27 cellular contexts compared by ENCODE assay signal in genomic region chr4:149914101-149914500, GRCh38.
"Had no signal": no experiment of that assay in that cellular context is flagged by ENCODE, and none has a peak within 500 bp of the region (broad histone marks: within the 10 kb centered on the region; RNA-seq: fewer than 3 reads in every experiment).

No MANE protein-coding gene starts in this region.

- H3K9me3 ChIP-seq: ascending aorta, breast epithelium had no signal

- H3K36me3 Mint-ChIP-seq: activated CD4-positive, alpha-beta memory T cell treated with anti-CD3 and anti-CD28 coated beads for 36 hours; activated CD8-positive, alpha-beta memory T cell treated with anti-CD3 and anti-CD28 coated beads, Interleukin-2, amount 10 ng/mL, durations not matched to agents 7 days and 5 days; activated naive CD4-positive, alpha-beta T cell treated with anti-CD3 and anti-CD28 coated beads, Interleukin-2, amount 10 ng/mL, durations not matched to agents 7 days and 5 days; activated naive CD8-positive, alpha-beta T cell treated with anti-CD3 and anti-CD28 coated beads, Interleukin-2, amount 10 ng/mL, durations not matched to agents 7 days and 5 days; brain had no signal

- H3K4me3 ChIP-seq: ascending aorta, breast epithelium, cardiac muscle cell, coronary artery, dorsolateral prefrontal cortex had no signal

- ATAC-seq: activated CD4-positive, alpha-beta T cell treated with anti-CD3 and anti-CD28 coated beads for 36 hours; activated CD8-positive, alpha-beta memory T cell treated with anti-CD3 and anti-CD28 coated beads, Interleukin-2, amount 10 ng/mL, durations not matched to agents 7 days and 5 days; activated CD8-positive, alpha-beta T cell treated with anti-CD3 and anti-CD28 coated beads, Interleukin-2, amount 10 ng/mL, durations not matched to agents 7 days and 5 days; activated naive CD4-positive, alpha-beta T cell treated with anti-CD3 and anti-CD28 coated beads, Interleukin-2, amount 50 U/mL, for 72 hours; activated T-cell treated with anti-CD3 and anti-CD28 coated beads, Interleukin-2, amount 50 U/mL, for 72 hours; esophagus mucosa had no signal

- FAIRE-seq: frontal cortex had no signal

- H3K27ac Mint-ChIP-seq: activated CD4-positive, alpha-beta memory T cell treated with anti-CD3 and anti-CD28 coated beads for 36 hours; activated CD4-positive, alpha-beta T cell treated with anti-CD3 and anti-CD28 coated beads for 36 hours; activated CD4-positive, alpha-beta T cell treated with anti-CD3 and anti-CD28 coated beads, Interleukin-2, amount 10 ng/mL, durations not matched to agents 24 days and 14 days; activated CD8-positive, alpha-beta memory T cell treated with anti-CD3 and anti-CD28 coated beads, Interleukin-2, amount 10 ng/mL, durations not matched to agents 7 days and 5 days; activated CD8-positive, alpha-beta T cell treated with anti-CD3 and anti-CD28 coated beads, Interleukin-2, amount 10 ng/mL, durations not matched to agents 7 days and 5 days; activated naive CD4-positive, alpha-beta T cell treated with anti-CD3 and anti-CD28 coated beads, Interleukin-2, amount 10 ng/mL, durations not matched to agents 7 days and 5 days; activated naive CD4-positive, alpha-beta T cell treated with anti-CD3 and anti-CD28 coated beads, Interleukin-2, amount 50 U/mL, for 72 hours; activated naive CD8-positive, alpha-beta T cell treated with anti-CD3 and anti-CD28 coated beads, Interleukin-2, amount 10 ng/mL, durations not matched to agents 7 days and 5 days; activated T-cell treated with anti-CD3 and anti-CD28 coated beads, Interleukin-2, amount 50 U/mL, for 24 hours; activated T-cell treated with anti-CD3 and anti-CD28 coated beads, Interleukin-2, amount 50 U/mL, for 72 hours; dendritic cell treated with granulocyte-macrophage colony-stimulating factor and Interleukin-4, amounts not matched to agents 40 ng/mL and 50 ng/mL, for 4 days; endodermal cell had no signal

- H3K27me3 Mint-ChIP-seq: activated CD4-positive, alpha-beta T cell treated with anti-CD3 and anti-CD28 coated beads, Interleukin-2, amount 10 ng/mL, durations not matched to agents 24 days and 14 days; activated CD8-positive, alpha-beta memory T cell treated with anti-CD3 and anti-CD28 coated beads, Interleukin-2, amount 10 ng/mL, durations not matched to agents 7 days and 5 days; activated naive CD4-positive, alpha-beta T cell treated with anti-CD3 and anti-CD28 coated beads, Interleukin-2, amount 10 ng/mL, durations not matched to agents 7 days and 5 days; activated naive CD8-positive, alpha-beta T cell treated with anti-CD3 and anti-CD28 coated beads, Interleukin-2, amount 10 ng/mL, durations not matched to agents 7 days and 5 days; activated T-cell treated with anti-CD3 and anti-CD28 coated beads, Interleukin-2, amount 50 U/mL, for 24 hours; brain; central memory CD8-positive, alpha-beta T cell; dendritic cell treated with granulocyte-macrophage colony-stimulating factor and Interleukin-4, amounts not matched to agents 40 ng/mL and 50 ng/mL, for 4 days had no signal

- DNase-seq: activated CD4-positive, CD25-positive, alpha-beta regulatory T cell; activated CD4-positive, CD25-positive, alpha-beta regulatory T cell treated with anti-CD3 and anti-CD28 coated beads, Interleukin-2, amount 50 U/mL, for 72 hours; activated CD8-positive, alpha-beta memory T cell treated with anti-CD3 and anti-CD28 coated beads, Interleukin-2, amount 10 ng/mL, durations not matched to agents 7 days and 5 days; activated CD8-positive, alpha-beta memory T cell treated with anti-CD3 and anti-CD28 coated beads, Interleukin-2, amount 50 U/mL, for 4 hours; activated gamma-delta T cell; activated naive CD4-positive, alpha-beta T cell; activated naive CD8-positive, alpha-beta T cell treated with anti-CD3 and anti-CD28 coated beads, Interleukin-2, amount 10 ng/mL, durations not matched to agents 7 days and 5 days; activated T-cell treated with anti-CD3 and anti-CD28 coated beads, Interleukin-2, amount 50 U/mL, for 24 hours; dorsolateral prefrontal cortex; effector memory CD4-positive, alpha-beta T cell had no signal

- H3K4me1 ChIP-seq: ascending aorta, breast epithelium had no signal

- H3K36me3 ChIP-seq: ascending aorta, breast epithelium, cardiac muscle cell had no signal

- H3K27ac ChIP-seq: ascending aorta, breast epithelium, cardiac muscle cell, dorsolateral prefrontal cortex had no signal

- H3K4me3 Mint-ChIP-seq: activated CD4-positive, alpha-beta memory T cell treated with anti-CD3 and anti-CD28 coated beads for 36 hours; activated CD4-positive, alpha-beta T cell treated with anti-CD3 and anti-CD28 coated beads for 36 hours; activated CD4-positive, alpha-beta T cell treated with anti-CD3 and anti-CD28 coated beads, Interleukin-2, amount 10 ng/mL, durations not matched to agents 24 days and 14 days; activated CD8-positive, alpha-beta memory T cell treated with anti-CD3 and anti-CD28 coated beads, Interleukin-2, amount 10 ng/mL, durations not matched to agents 7 days and 5 days; activated CD8-positive, alpha-beta T cell treated with anti-CD3 and anti-CD28 coated beads, Interleukin-2, amount 10 ng/mL, durations not matched to agents 7 days and 5 days; activated naive CD4-positive, alpha-beta T cell treated with anti-CD3 and anti-CD28 coated beads, Interleukin-2, amount 10 ng/mL, durations not matched to agents 7 days and 5 days; activated naive CD8-positive, alpha-beta T cell treated with anti-CD3 and anti-CD28 coated beads, Interleukin-2, amount 10 ng/mL, durations not matched to agents 7 days and 5 days; activated T-cell treated with anti-CD3 and anti-CD28 coated beads, Interleukin-2, amount 50 U/mL, for 24 hours; activated T-cell treated with anti-CD3 and anti-CD28 coated beads, Interleukin-2, amount 50 U/mL, for 72 hours; brain; central memory CD8-positive, alpha-beta T cell; dendritic cell treated with granulocyte-macrophage colony-stimulating factor and Interleukin-4, amounts not matched to agents 40 ng/mL and 50 ng/mL, for 4 days; endodermal cell had no signal

- H3K4me1 Mint-ChIP-seq: activated CD4-positive, alpha-beta T cell treated with anti-CD3 and anti-CD28 coated beads for 36 hours; activated CD4-positive, alpha-beta T cell treated with anti-CD3 and anti-CD28 coated beads, Interleukin-2, amount 10 ng/mL, durations not matched to agents 24 days and 14 days; activated CD8-positive, alpha-beta memory T cell treated with anti-CD3 and anti-CD28 coated beads, Interleukin-2, amount 10 ng/mL, durations not matched to agents 7 days and 5 days; activated naive CD4-positive, alpha-beta T cell treated with anti-CD3 and anti-CD28 coated beads, Interleukin-2, amount 10 ng/mL, durations not matched to agents 7 days and 5 days; activated naive CD8-positive, alpha-beta T cell treated with anti-CD3 and anti-CD28 coated beads, Interleukin-2, amount 10 ng/mL, durations not matched to agents 7 days and 5 days; central memory CD8-positive, alpha-beta T cell had no signal

- H3K27me3 ChIP-seq: ascending aorta, breast epithelium, cardiac muscle cell, dorsolateral prefrontal cortex had no signal

- H3K9me3 Mint-ChIP-seq: activated CD4-positive, alpha-beta memory T cell treated with anti-CD3 and anti-CD28 coated beads for 36 hours; activated CD4-positive, alpha-beta T cell treated with anti-CD3 and anti-CD28 coated beads, Interleukin-2, amount 10 ng/mL, durations not matched to agents 24 days and 14 days; activated naive CD4-positive, alpha-beta T cell treated with anti-CD3 and anti-CD28 coated beads, Interleukin-2, amount 10 ng/mL, durations not matched to agents 7 days and 5 days; activated naive CD4-positive, alpha-beta T cell treated with anti-CD3 and anti-CD28 coated beads, Interleukin-2, amount 50 U/mL, for 72 hours; activated naive CD8-positive, alpha-beta T cell treated with anti-CD3 and anti-CD28 coated beads, Interleukin-2, amount 10 ng/mL, durations not matched to agents 7 days and 5 days; activated T-cell treated with anti-CD3 and anti-CD28 coated beads, Interleukin-2, amount 50 U/mL, for 24 hours; activated T-cell treated with anti-CD3 and anti-CD28 coated beads, Interleukin-2, amount 50 U/mL, for 72 hours; central memory CD8-positive, alpha-beta T cell; dendritic cell treated with granulocyte-macrophage colony-stimulating factor and Interleukin-4, amounts not matched to agents 40 ng/mL and 50 ng/mL, for 4 days had no signal
